ENCODE assay signal across 2 cellular contexts in the genomic region with DNA sequence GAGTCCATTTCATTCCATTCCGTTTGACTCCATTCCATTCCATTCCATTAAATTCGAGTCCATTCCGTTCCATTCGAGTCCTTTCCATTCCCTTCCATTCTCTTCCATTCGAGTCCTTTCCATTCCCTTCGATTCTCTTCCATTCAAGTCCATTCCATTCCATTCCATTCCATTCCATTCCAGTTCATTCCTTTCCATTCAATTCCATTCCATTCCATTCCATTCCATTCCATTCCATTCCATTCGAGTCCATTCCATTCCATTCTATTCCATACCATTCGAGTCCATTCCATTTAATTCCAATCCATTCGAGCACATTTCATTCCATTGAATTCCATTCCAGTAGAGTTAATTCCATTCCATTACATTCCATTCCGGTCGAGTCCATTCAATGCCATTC.
TF ChIP-seq lines count a peak whose summit lies in the region.
"Not testable (repeated sequence)": the region's sequence is repeated elsewhere in the genome, so short reads cannot be mapped to it uniquely, and the experiment has no call there.

No MANE protein-coding gene starts in this region.

TF ChIP-seq in GM12878, 131 proteins besides CTCF, POLR2A, EP300 and RAD21:
- TF ChIP-seq CBX3 (IDR thresholded peaks at IDR 0.05; ENCODE audit: borderline replicate concordance, low read depth): peak; percentile 69; the same call in 1 of the 2 replicates

TF ChIP-seq in HepG2, 621 proteins besides CTCF, POLR2A, EP300 and RAD21:
- 0 out of 2 replicates have a peak, but pooled peaks have one; percentile 2 for TF ChIP-seq ATM (IDR thresholded peaks at IDR 0.05; ENCODE audit: borderline replicate concordance)
- peak; percentile 68 for TF ChIP-seq PRDM15 (CRISPR knock-in tag; IDR thresholded peaks at IDR 0.05)
- TF ChIP-seq JUNB (CRISPR knock-in tag; IDR thresholded peaks at IDR 0.05; ENCODE audit: borderline replicate concordance): 0 out of 2 replicates have a peak, but pooled peaks have one; percentile 11
- 0 out of 2 replicates have a peak, but pooled peaks have one; percentile 6 for TF ChIP-seq ATF7 (IDR thresholded peaks at IDR 0.05)
- TF ChIP-seq ATF7 (CRISPR knock-in tag; IDR thresholded peaks at IDR 0.05): not testable (repeated sequence)
